10 cellular contexts compared by ENCODE assay signal in genomic region chr10:122586070-122586469, GRCh38. TPM values are rescaled to one million over a fixed set of nuclear protein-coding genes. Genes with fewer than 3 reads are reported as not detected.
"Had no signal": no experiment of that assay in that cellular context is flagged by ENCODE, and none has a peak within 500 bp of the region (broad histone marks: within the 10 kb centered on the region; RNA-seq: fewer than 3 reads in every experiment).

No MANE protein-coding gene starts in this region.

RNA-seq across cellular contexts. Expression of gene DMBT1, which starts 25.5 kb away (rescaled TPM):
- total RNA-seq: naive thymus-derived CD4-positive, alpha-beta T cell; naive thymus-derived CD8-positive, alpha-beta T cell; natural killer cell; natural killer cell treated with Interleukin-12 subunit alpha and Interleukin-12 subunit beta and Interleukin-15 and Interleukin-18, amount 100 ng/mL, for 72 hours; posterior vena cava; pulmonary artery endothelial cell; sciatic nerve; skeletal muscle tissue; smooth muscle cell had no signal
- polyA plus RNA-seq: naive thymus-derived CD4-positive, alpha-beta T cell; naive thymus-derived CD8-positive, alpha-beta T cell; neural cell; smooth muscle cell had no signal
